ENCODE assay signal across 17 cellular contexts in genomic region chr19:13068064-13068807, GRCh38. TPM values are rescaled to one million over a fixed set of nuclear protein-coding genes. Genes with fewer than 3 reads are reported as not detected.
DNase-seq lines count a peak whose midpoint lies in the region; TF ChIP-seq lines count a peak whose summit lies in the region.
"Had no signal": no experiment of that assay in that cellular context is flagged by ENCODE, and none has a peak within 500 bp of the region (broad histone marks: within the 10 kb centered on the region; RNA-seq: fewer than 3 reads in every experiment).

No MANE protein-coding gene starts in this region.

- H3K27me3 Mint-ChIP-seq in MCF 10A (ENCODE audit: insufficient read depth, unreplicated experiment): no peaks in the 10 kb centered on the region

- no TSS peak for BruUV-seq in MCF 10A (replicated peaks; lab: Mats Ljungman, UMichigan)

- no peaks in the 10 kb centered on the region for H3K27me3 ChIP-seq in breast epithelium
- no peaks in the 10 kb centered on the region for H3K27me3 ChIP-seq in left ventricle myocardium inferior (ENCODE audit: low read depth)
- no peaks in the 10 kb centered on the region for H3K27me3 ChIP-seq in rectal smooth muscle tissue (ENCODE audit: control insufficient read depth, insufficient read depth, low read length)
- H3K27me3 ChIP-seq in vagina: no peaks in the 10 kb centered on the region

- no peaks in the 10 kb centered on the region for H3K36me3 ChIP-seq in breast epithelium
- peaks cover 3% of the 10 kb centered on the region for H3K36me3 ChIP-seq in left ventricle myocardium inferior
- H3K36me3 ChIP-seq in rectal smooth muscle tissue (ENCODE audit: control insufficient read depth, insufficient read depth, low read length): peaks cover 6% of the 10 kb centered on the region
- H3K36me3 ChIP-seq in vagina: peaks cover 0 to 4% of the 10 kb centered on the region in 2 donors

- no peak overlapping the region for H3K4me3 ChIP-seq in breast epithelium
- H3K4me3 ChIP-seq in left ventricle myocardium inferior: peak overlapping the region; percentile 10
- H3K4me3 ChIP-seq in rectal smooth muscle tissue (ENCODE audit: low read length): no peak overlapping the region
- H3K4me3 ChIP-seq in vagina: no peak overlapping the region
- H3K4me3 ChIP-seq: GM12878 had no signal

- H3K9ac ChIP-seq in rectal smooth muscle tissue (ENCODE audit: low read length): no peak overlapping the region

- H3K36me3 Mint-ChIP-seq in MCF 10A (ENCODE audit: insufficient read depth, unreplicated experiment): no peaks in the 10 kb centered on the region

- TF ChIP-seq CTCF in breast epithelium (IDR thresholded peaks at IDR 0.05) (no peak), MCF 10A (IDR thresholded peaks at IDR 0.05; ENCODE audit: unreplicated experiment) (no peak), left ventricle myocardium inferior (IDR thresholded peaks at IDR 0.05; ENCODE audit: borderline replicate concordance) (no peak), vagina (IDR thresholded peaks at IDR 0.05) (no peak)

- H3K27ac Mint-ChIP-seq in MCF 10A (ENCODE audit: low read depth, unreplicated experiment): no peak overlapping the region
- H3K27ac Mint-ChIP-seq: activated naive CD4-positive, alpha-beta T cell treated with anti-CD3 and anti-CD28 coated beads for 36 hours; progenitor cell of endocrine pancreas; T-helper 2 cell treated with Interferon-gamma antibody and Interleukin-4, amounts not matched to agents 5 μg/mL and 100 μg/mL, for 36 hours had no signal

- no peaks in the 10 kb centered on the region for H3K4me1 Mint-ChIP-seq in MCF 10A (ENCODE audit: insufficient read depth, unreplicated experiment)

- H3K9me3 Mint-ChIP-seq in MCF 10A (ENCODE audit: unreplicated experiment): no peaks in the 10 kb centered on the region
- H3K9me3 Mint-ChIP-seq: activated naive CD4-positive, alpha-beta T cell treated with anti-CD3 and anti-CD28 coated beads for 36 hours; T-helper 2 cell treated with Interferon-gamma antibody and Interleukin-4, amounts not matched to agents 5 μg/mL and 100 μg/mL, for 36 hours had no signal

- H3K27ac ChIP-seq in breast epithelium (peak overlapping the region; percentile 71 to 83), left ventricle myocardium inferior (replicated peaks) (peak overlapping the region; percentile 74), rectal smooth muscle tissue (ENCODE audit: low read depth, low read length) (peak overlapping the region; percentile 35), vagina (peak overlapping the region; percentile 96)

- intact Hi-C loops in breast epithelium (cut with DNase I; ENCODE audit: low total_unique reads): no loop called here
- intact Hi-C loops in MCF 10A (cut with micrococcal nuclease): no loop called here
- intact Hi-C loops in left ventricle myocardium inferior (cut with micrococcal nuclease): loop anchor here (10.0 kb wide), 1 partner anchor 73 kb away; the partner anchor contains the start of gene NFIX
- intact Hi-C loops in vagina (cut with DNase I): no loop called here

- CTCF ChIA-PET in MCF 10A (lab: Yijun Ruan, JAX): interaction anchor here (0.8 to 1.6 kb wide), 2 partner anchors 24 to 103 kb away, joined by 3 to 9 read pairs; no protein-coding TSS in a partner anchor

- POLR2A ChIA-PET in MCF 10A (lab: Yijun Ruan, JAX): interaction anchor here (0.5 kb wide), 1 partner anchor 45 kb away, joined by 3 read pairs; no protein-coding TSS in a partner anchor

- no peak for TF ChIP-seq POLR2A in breast epithelium (IDR thresholded peaks at IDR 0.05)
- TF ChIP-seq POLR2A in vagina (IDR thresholded peaks at IDR 0.05): no peak

- H3K9me3 ChIP-seq in breast epithelium: no peaks in the 10 kb centered on the region
- no peaks in the 10 kb centered on the region for H3K9me3 ChIP-seq in left ventricle myocardium inferior (replicated peaks)
- no peaks in the 10 kb centered on the region for H3K9me3 ChIP-seq in vagina

- H3K4me1 ChIP-seq in breast epithelium: peaks cover 3 to 48% of the 10 kb centered on the region in 2 donors
- H3K4me1 ChIP-seq in left ventricle myocardium inferior: peaks cover 95% of the 10 kb centered on the region
- H3K4me1 ChIP-seq in rectal smooth muscle tissue (ENCODE audit: control insufficient read depth, insufficient read depth, low read length): peaks cover 67% of the 10 kb centered on the region
- peaks cover 96% of the 10 kb centered on the region for H3K4me1 ChIP-seq in vagina

- DNase-seq in breast epithelium (ENCODE audit: low spot score in 2 of 2) (no peak), MCF 10A (ENCODE audit: unreplicated experiment) (no peak), left ventricle myocardium inferior (no peak), vagina (ENCODE audit: extremely low spot score in 2 of 2) (no peak), SHP77 (lab: John Stamatoyannopoulos, UW) (no peak), SIG-M5 treated with dmso at 0.1 percent for 504 hours (lab: John Stamatoyannopoulos, UW; ENCODE audit: unreplicated experiment) (no peak)
- no peak for DNase-seq in activated CD8-positive, alpha-beta memory T cell treated with anti-CD3 and anti-CD28 coated beads for 24 hours
- DNase-seq: activated naive CD4-positive, alpha-beta T cell treated with anti-CD3 and anti-CD28 coated beads for 36 hours; HCEC 1CT; kidney; NCI-H2081 treated with DMSO at 0.1 percent for 48 hours; NCI-H748 treated with DMSO at 0.1 percent for 48 hours; stimulated activated CD4-positive, alpha-beta T cell treated with anti-CD3 and anti-CD28 coated beads, Interleukin-2, amount 100 ng/mL, for 24 hours had no signal

- no peak overlapping the region for H3K4me3 Mint-ChIP-seq in MCF 10A (ENCODE audit: unreplicated experiment)
- H3K4me3 Mint-ChIP-seq: activated naive CD4-positive, alpha-beta T cell treated with anti-CD3 and anti-CD28 coated beads for 36 hours; T-helper 2 cell treated with Interferon-gamma antibody and Interleukin-4, amounts not matched to agents 5 μg/mL and 100 μg/mL, for 36 hours had no signal

RNA-seq across cellular contexts. Expression of gene LYL1, which starts 34.4 kb away (rescaled TPM):
- total RNA-seq in breast epithelium (10 to 100 TPM in 1 of 3 donors, 1 to 10 TPM in 2; 7.0 to 21.0 (median 9.2) TPM), MCF 10A (2022) (not detected in 2 replicates), left ventricle myocardium inferior (6.3 TPM), vagina (11.5 TPM)

RNA-seq across cellular contexts. Expression of gene TRMT1, which starts 48.3 kb away (rescaled TPM):
- total RNA-seq in breast epithelium (10 to 100 TPM; 29.7 to 37.4 (median 31.7) TPM), MCF 10A (2022) (47.5 and 63.2 TPM in 2 replicates), left ventricle myocardium inferior (19.6 TPM), vagina (28.0 TPM)

RNA-seq across cellular contexts. Expression of gene NACC1, which starts 49.8 kb away (rescaled TPM):
- total RNA-seq in breast epithelium: 10 to 100 TPM in 2 of 3 donors, 1 to 10 TPM in 1; 8.5 to 20.5 (median 19.7) TPM
- total RNA-seq in MCF 10A (2022): 55.9 and 67.3 TPM in 2 replicates
- 35.4 TPM for total RNA-seq in left ventricle myocardium inferior
- 22.6 TPM for total RNA-seq in vagina

Comparison
In these comparisons a context has a peak if more than half of its experiments do, and no peak if none do; other contexts are left out.
1. H3K27ac ChIP-seq: peak in every context shown above with its lines; median percentile 96 in vagina; 77 in breast epithelium; 74 in left ventricle myocardium inferior; 35 in rectal smooth muscle tissue.